Comparison of ENCODE assay signal across 20 cellular contexts in the genomic region with DNA sequence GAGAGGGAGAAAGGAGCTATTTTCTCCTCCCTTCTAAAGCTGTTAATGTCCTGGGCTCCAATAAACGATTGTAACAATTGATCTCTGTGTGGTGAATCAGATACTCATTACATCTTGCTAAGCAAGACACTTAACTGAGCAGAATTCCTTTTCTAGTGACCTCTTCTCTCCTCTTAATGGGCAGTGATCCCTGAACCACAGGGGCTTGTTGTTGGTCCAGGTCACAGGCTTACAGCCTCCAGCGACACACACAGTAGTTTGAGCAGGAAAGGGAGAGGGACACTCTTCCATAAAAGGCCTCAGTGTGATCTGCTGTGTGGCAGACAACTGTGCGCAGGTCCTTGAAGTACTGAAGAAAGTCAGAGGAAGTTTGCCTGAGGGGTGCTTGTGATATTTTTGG. TPM values are rescaled to one million over a fixed set of nuclear protein-coding genes. Genes with fewer than 3 reads are reported as not detected.
DNase-seq lines count a peak whose midpoint lies in the region; ATAC-seq, FAIRE-seq and TF ChIP-seq lines count a peak whose summit lies in the region.
"Had no signal": no experiment of that assay in that cellular context is flagged by ENCODE, and none has a peak within 500 bp of the region (broad histone marks: within the 10 kb centered on the region; RNA-seq: fewer than 3 reads in every experiment).

No MANE protein-coding gene starts in this region.

- POLR2A ChIA-PET in CD4-positive, alpha-beta T cell (lab: Charles Lee): no interaction called here

- H3K4me1 Mint-ChIP-seq in glutamatergic neuron (ENCODE audit: low read depth, unreplicated experiment): peaks cover 13% of the 10 kb centered on the region
- peaks cover 6% of the 10 kb centered on the region for H3K4me1 Mint-ChIP-seq in CD4-positive, alpha-beta T cell (ENCODE audit: low read depth)
- H3K4me1 Mint-ChIP-seq: activated naive CD4-positive, alpha-beta T cell treated with anti-CD3 and anti-CD28 coated beads, Interleukin-2, amount 50 U/mL, for 24 hours had no signal

- H3K36me3 Mint-ChIP-seq in glutamatergic neuron (ENCODE audit: unreplicated experiment): no peaks in the 10 kb centered on the region
- no peaks in the 10 kb centered on the region for H3K36me3 Mint-ChIP-seq in CD4-positive, alpha-beta T cell (ENCODE audit: low read depth)
- H3K36me3 Mint-ChIP-seq: activated naive CD4-positive, alpha-beta T cell treated with anti-CD3 and anti-CD28 coated beads, Interleukin-2, amount 50 U/mL, for 24 hours; naive thymus-derived CD8-positive, alpha-beta T cell had no signal

- no peak overlapping the region for H2BK15ac ChIP-seq in neuronal stem cell (ENCODE audit: low read length)

- no peak overlapping the region for H4K91ac ChIP-seq in neuronal stem cell (ENCODE audit: low read depth, low read length, poor library complexity)

- H3K14ac ChIP-seq in neuronal stem cell (ENCODE audit: low read length): no peak overlapping the region

- no peak for ATAC-seq in CD4-positive, alpha-beta T cell (ENCODE audit: poor library complexity)
- ATAC-seq: left lobe of liver; naive thymus-derived CD8-positive, alpha-beta T cell; right cardiac atrium had no signal

- peaks cover 6% of the 10 kb centered on the region for H3K27me3 Mint-ChIP-seq in glutamatergic neuron (ENCODE audit: unreplicated experiment)
- H3K27me3 Mint-ChIP-seq in CD4-positive, alpha-beta T cell: peaks cover 8% of the 10 kb centered on the region
- H3K27me3 Mint-ChIP-seq: activated CD4-positive, alpha-beta T cell treated with anti-CD3 and anti-CD28 coated beads, Interleukin-2, amount 10 ng/mL, durations not matched to agents 7 days and 5 days had no signal

- CTCF ChIA-PET in CD4-positive, alpha-beta T cell (lab: Charles Lee): no interaction called here

- H3K27me3 ChIP-seq in neuronal stem cell (ENCODE audit: control insufficient read depth in 3 of 3, insufficient read depth in 3 of 3, low read depth in 1 of 3, low read length in 3 of 3): no peaks in the 10 kb centered on the region
- no peaks in the 10 kb centered on the region for H3K27me3 ChIP-seq in CD4-positive, alpha-beta T cell (ENCODE audit: control insufficient read depth, insufficient read depth, low read length)
- H3K27me3 ChIP-seq: MG63 had no signal

- no peak overlapping the region for H2AK5ac ChIP-seq in neuronal stem cell (ENCODE audit: low read depth, low read length)

- peaks cover 4 to 6% of the 10 kb centered on the region in 2 donors for H3K4me1 ChIP-seq in neuronal stem cell (ENCODE audit: control insufficient read depth in 2 of 2, insufficient read depth in 1 of 2, low read depth in 1 of 2, low read length in 2 of 2)

- peak overlapping the region; percentile 51 for H3K4me3 Mint-ChIP-seq in glutamatergic neuron (ENCODE audit: unreplicated experiment)
- H3K4me3 Mint-ChIP-seq in CD4-positive, alpha-beta T cell: no peak overlapping the region
- H3K4me3 Mint-ChIP-seq: activated CD4-positive, alpha-beta T cell treated with anti-CD3 and anti-CD28 coated beads, Interleukin-2, amount 10 ng/mL, durations not matched to agents 7 days and 5 days; activated naive CD4-positive, alpha-beta T cell treated with anti-CD3 and anti-CD28 coated beads, Interleukin-2, amount 50 U/mL, for 24 hours; dendritic cell treated with granulocyte-macrophage colony-stimulating factor and Interleukin-4, amounts not matched to agents 40 ng/mL and 50 ng/mL, for 4 days; naive thymus-derived CD8-positive, alpha-beta T cell had no signal

- H3K18ac ChIP-seq in neuronal stem cell (ENCODE audit: low read length): no peak overlapping the region

- no peaks in the 10 kb centered on the region for H3K36me3 ChIP-seq in neuronal stem cell (replicated peaks in 1 of 2; ENCODE audit: control insufficient read depth in 2 of 2, insufficient read depth in 2 of 2, low read length in 2 of 2)
- H3K36me3 ChIP-seq: MG63 had no signal

- H3K27ac Mint-ChIP-seq in glutamatergic neuron (ENCODE audit: unreplicated experiment): peak overlapping the region; percentile 69
- no peak overlapping the region for H3K27ac Mint-ChIP-seq in CD4-positive, alpha-beta T cell
- H3K27ac Mint-ChIP-seq: activated CD4-positive, alpha-beta T cell treated with anti-CD3 and anti-CD28 coated beads, Interleukin-2, amount 10 ng/mL, durations not matched to agents 7 days and 5 days; activated naive CD4-positive, alpha-beta T cell treated with anti-CD3 and anti-CD28 coated beads, Interleukin-2, amount 50 U/mL, for 24 hours; dendritic cell treated with granulocyte-macrophage colony-stimulating factor and Interleukin-4, amounts not matched to agents 40 ng/mL and 50 ng/mL, for 4 days; naive thymus-derived CD8-positive, alpha-beta T cell had no signal

- no peak overlapping the region for H3K23ac ChIP-seq in neuronal stem cell (ENCODE audit: low read depth, low read length, poor library complexity)

- H2BK12ac ChIP-seq in neuronal stem cell (ENCODE audit: low read length): no peak overlapping the region

- no peak overlapping the region for H3K27ac ChIP-seq in neuronal stem cell (replicated peaks; ENCODE audit: low read length)
- H3K27ac ChIP-seq in CD4-positive, alpha-beta T cell (ENCODE audit: low read depth, low read length): no peak overlapping the region

- H2BK120ac ChIP-seq in neuronal stem cell (ENCODE audit: low read depth, low read length): no peak overlapping the region

- DNase-seq in ELF-1 (ENCODE audit: low read depth, low spot score) (peak; percentile 87), RCC 7860 (ENCODE audit: low spot score) (peak; percentile 35), glutamatergic neuron (no peak), neuronal stem cell (ENCODE audit: low spot score) (peak; percentile 55), NCI-H2171 (lab: John Stamatoyannopoulos, UW) (no peak)
- no peak for DNase-seq in activated CD4-positive, alpha-beta T cell treated with anti-CD3 and anti-CD28 coated beads, Interleukin-2, amount 50 U/mL, for 4 hours
- DNase-seq in CD4-positive, alpha-beta T cell: no peak
- DNase-seq in activated effector memory CD4-positive, alpha-beta T cell treated with Interleukin-2 at 50 U/mL for 16 hours: no peak
- DNase-seq: activated CD4-positive, alpha-beta T cell treated with anti-CD3 and anti-CD28 coated beads, Interleukin-2, amount 10 ng/mL, durations not matched to agents 7 days and 5 days; MG63; naive thymus-derived CD8-positive, alpha-beta T cell; NCI-H1694 treated with DMSO at 0.1 percent for 48 hours; NCI-H510A treated with DMSO at 0.1 percent for 48 hours; OCI-M1; right cardiac atrium; stimulated activated CD4-positive, alpha-beta T cell treated with anti-CD3 and anti-CD28 coated beads, Interleukin-1b, Interleukin-23, amount 100 ng/mL, for 48 hours had no signal

- H3K79me1 ChIP-seq in neuronal stem cell (ENCODE audit: low read depth, low read length): no peaks in the 10 kb centered on the region

- no peak overlapping the region for H3K4ac ChIP-seq in neuronal stem cell (ENCODE audit: low read length)

- no peak for TF ChIP-seq CTCF in glutamatergic neuron (IDR thresholded peaks at IDR 0.05; ENCODE audit: partially characterized antibody, unreplicated experiment)
- no peak for TF ChIP-seq CTCF in CD4-positive, alpha-beta T cell (IDR thresholded peaks at IDR 0.05)

- WGBS in neuronal stem cell (ENCODE audit: extremely low coverage in 2 of 2, insufficient read length in 2 of 2, insufficient replicate concordance in 1 of 2), 2 donors: no CpG with 5 or more reads among the region's 3 CpGs

- no peak overlapping the region for H4K8ac ChIP-seq in neuronal stem cell (ENCODE audit: low read depth, low read length)

- no peak overlapping the region for H3K4me3 ChIP-seq in neuronal stem cell (ENCODE audit: low read length in 2 of 2)
- H3K4me3 ChIP-seq: MG63 had no signal

- no peak overlapping the region for H3K4me2 ChIP-seq in neuronal stem cell (ENCODE audit: insufficient read depth, low read length, poor library complexity, severe bottlenecking)

- H3K9me3 Mint-ChIP-seq in glutamatergic neuron (ENCODE audit: unreplicated experiment): peaks cover 12% of the 10 kb centered on the region
- H3K9me3 Mint-ChIP-seq in CD4-positive, alpha-beta T cell: no peaks in the 10 kb centered on the region
- H3K9me3 Mint-ChIP-seq: activated CD4-positive, alpha-beta T cell treated with anti-CD3 and anti-CD28 coated beads, Interleukin-2, amount 10 ng/mL, durations not matched to agents 7 days and 5 days; activated naive CD4-positive, alpha-beta T cell treated with anti-CD3 and anti-CD28 coated beads, Interleukin-2, amount 50 U/mL, for 24 hours; dendritic cell treated with granulocyte-macrophage colony-stimulating factor and Interleukin-4, amounts not matched to agents 40 ng/mL and 50 ng/mL, for 4 days had no signal

- intact Hi-C loops in CD4-positive, alpha-beta T cell (cut with DNase I, micrococcal nuclease): no loop called here

- no peak for FAIRE-seq in RCC 7860 (lab: Jason Lieb, UNC)
- FAIRE-seq: D721Med had no signal

- no peak overlapping the region for H3K9ac ChIP-seq in neuronal stem cell (ENCODE audit: low read depth, low read length, poor library complexity)

- no peaks in the 10 kb centered on the region for H3K9me3 ChIP-seq in neuronal stem cell (replicated peaks in 1 of 2; ENCODE audit: control insufficient read depth in 2 of 2, insufficient read depth in 1 of 2, low read depth in 1 of 2, low read length in 2 of 2)
- H3K9me3 ChIP-seq in CD4-positive, alpha-beta T cell (ENCODE audit: control insufficient read depth, low read length): no peaks in the 10 kb centered on the region
- H3K9me3 ChIP-seq: MG63 had no signal

- H2AFZ ChIP-seq in neuronal stem cell (ENCODE audit: low read length): peak overlapping the region; percentile 55

- H2BK5ac ChIP-seq in neuronal stem cell (ENCODE audit: low read length): no peak overlapping the region

RNA-seq across cellular contexts. Expression of a gene that starts 58.5 kb away (rescaled TPM):
- 23.1 TPM for total RNA-seq in glutamatergic neuron (ENCODE audit: unreplicated experiment)
- 54.4 TPM for polyA plus RNA-seq in neuronal stem cell (2013, experiment 1 of 2)
- 55.6 TPM for polyA plus RNA-seq in neuronal stem cell (2013, experiment 2 of 2)
- total RNA-seq in CD4-positive, alpha-beta T cell: not detected
- total RNA-seq: naive thymus-derived CD8-positive, alpha-beta T cell had no signal

Comparison
In these comparisons a context has a peak if more than half of its experiments do, and no peak if none do; other contexts are left out.
1. DNase-seq: peak in ELF-1 (single experiment), RCC 7860 (single experiment) and neuronal stem cell (single experiment); none in glutamatergic neuron (single experiment), activated CD4-positive, alpha-beta T cell treated with anti-CD3 and anti-CD28 coated beads, Interleukin-2, amount 50 U/mL, for 4 hours (0 of 2), NCI-H2171 (single experiment), CD4-positive, alpha-beta T cell (0 of 10) and activated effector memory CD4-positive, alpha-beta T cell treated with Interleukin-2 at 50 U/mL for 16 hours (single experiment).
2. RNA of a gene that starts 58.5 kb away (total RNA-seq): 23.1 TPM in glutamatergic neuron (single experiment); not detected in CD4-positive, alpha-beta T cell; every median in the first group is over 10 times any median in the second.